Comparison of ENCODE assay signal across 8 cellular contexts in the genomic region with DNA sequence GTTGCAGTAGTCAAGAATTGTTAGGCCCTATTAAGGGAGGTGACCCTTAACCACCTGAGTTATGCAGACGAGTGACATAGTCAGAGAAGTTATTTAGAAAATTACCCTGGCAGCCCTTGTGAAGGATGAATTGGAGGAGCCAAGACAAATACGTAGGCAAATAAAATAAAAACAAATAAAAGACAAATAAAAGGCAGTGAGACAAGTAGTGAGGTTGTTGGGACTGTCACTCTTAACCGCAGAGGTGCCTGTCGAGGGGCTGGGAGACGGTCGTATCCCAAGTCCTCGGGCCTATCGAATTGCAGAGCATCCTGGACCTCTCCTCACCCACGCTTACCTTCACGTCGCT. TPM values are rescaled to one million over a fixed set of nuclear protein-coding genes. Genes with fewer than 3 reads are reported as not detected.
DNase-seq lines count a peak whose midpoint lies in the region; ATAC-seq, FAIRE-seq and TF ChIP-seq lines count a peak whose summit lies in the region.

No MANE protein-coding gene starts in this region.

- no peak overlapping the region for H3K27ac ChIP-seq in AG04450 (ENCODE audit: low read depth, low read length)
- peak overlapping the region; percentile 76 for H3K27ac ChIP-seq in naive thymus-derived CD4-positive, alpha-beta T cell (ENCODE audit: low read depth, low read length)

- no peak overlapping the region for H3K27ac Mint-ChIP-seq in dendritic cell treated with granulocyte-macrophage colony-stimulating factor and Interleukin-4, amounts not matched to agents 40 ng/mL and 50 ng/mL, for 4 days
- peak overlapping the region; percentile 87 to 98 (median 96) for H3K27ac Mint-ChIP-seq in naive thymus-derived CD4-positive, alpha-beta T cell

- no peaks in the 10 kb centered on the region for H3K36me3 Mint-ChIP-seq in dendritic cell treated with granulocyte-macrophage colony-stimulating factor and Interleukin-4, amounts not matched to agents 40 ng/mL and 50 ng/mL, for 4 days (ENCODE audit: low read depth)
- peaks cover 3 to 12% (median 9%) of the 10 kb centered on the region in 5 donors for H3K36me3 Mint-ChIP-seq in naive thymus-derived CD4-positive, alpha-beta T cell

- peaks cover 6% of the 10 kb centered on the region for H3K4me1 Mint-ChIP-seq in dendritic cell treated with granulocyte-macrophage colony-stimulating factor and Interleukin-4, amounts not matched to agents 40 ng/mL and 50 ng/mL, for 4 days (ENCODE audit: low read depth)
- H3K4me1 Mint-ChIP-seq in naive thymus-derived CD4-positive, alpha-beta T cell, result peaks cover 8 to 65% (median 54%) of the 10 kb centered on the region in 7 donors

- no peaks in the 10 kb centered on the region for H3K4me1 ChIP-seq in naive thymus-derived CD4-positive, alpha-beta T cell (ENCODE audit: control insufficient read depth in 2 of 2, insufficient read depth in 2 of 2, low read length in 2 of 2)

- ATAC-seq in HG03378 (IDR thresholded peaks at IDR 0.05; ENCODE audit: unreplicated experiment) (peak; percentile 4), GM18519 (IDR thresholded peaks at IDR 0.05; ENCODE audit: low FRiP score, unreplicated experiment) (no peak)
- no peak for ATAC-seq in naive thymus-derived CD4-positive, alpha-beta T cell

- TF ChIP-seq CTCF in AG04450 (IDR thresholded peaks at IDR 0.05; ENCODE audit: low read depth, low read length) (no peak), D721Med (IDR thresholded peaks at IDR 0.05; ENCODE audit: insufficient read depth, missing control alignments) (no peak)

- H3K36me3 ChIP-seq in naive thymus-derived CD4-positive, alpha-beta T cell (ENCODE audit: control insufficient read depth in 2 of 3, insufficient read depth in 3 of 3, low read length in 3 of 3), result no peaks in the 10 kb centered on the region

- no peak for FAIRE-seq in D721Med (lab: Jason Lieb, UNC)

- H3K27me3 ChIP-seq in AG04450 (ENCODE audit: control insufficient read depth, insufficient read depth, low read length), result no peaks in the 10 kb centered on the region
- no peaks in the 10 kb centered on the region for H3K27me3 ChIP-seq in naive thymus-derived CD4-positive, alpha-beta T cell (ENCODE audit: control insufficient read depth in 2 of 2, insufficient read depth in 2 of 2, low read length in 2 of 2)

- H3K4me3 Mint-ChIP-seq in dendritic cell treated with granulocyte-macrophage colony-stimulating factor and Interleukin-4, amounts not matched to agents 40 ng/mL and 50 ng/mL, for 4 days, result peak overlapping the region; percentile 63
- H3K4me3 Mint-ChIP-seq in naive thymus-derived CD4-positive, alpha-beta T cell, result peak overlapping the region; percentile 87 to 98 (median 94)

- CTCF ChIA-PET in AG04450 (lab: Charles Lee), result interaction anchor here (0.6 to 1.2 kb wide), 4 partner anchors 12 to 1302 kb away, joined by 3 to 4 read pairs (median 3); no protein-coding TSS in a partner anchor
- CTCF ChIA-PET in naive thymus-derived CD4-positive, alpha-beta T cell (lab: Charles Lee), result interaction anchor here (0.7 to 1.3 kb wide), 4 partner anchors 9 to 1695 kb away, joined by 3 to 6 read pairs (median 4); no protein-coding TSS in a partner anchor

- H3K9me3 ChIP-seq in AG04450 (ENCODE audit: control insufficient read depth, insufficient read depth, low read length), result no peaks in the 10 kb centered on the region
- no peaks in the 10 kb centered on the region for H3K9me3 ChIP-seq in naive thymus-derived CD4-positive, alpha-beta T cell (ENCODE audit: control insufficient read depth in 2 of 3, low read length in 3 of 3)

- intact Hi-C loops in dendritic cell treated with granulocyte-macrophage colony-stimulating factor and Interleukin-4, amounts not matched to agents 40 ng/mL and 50 ng/mL, for 4 days (cut with micrococcal nuclease), result no loop called here
- intact Hi-C loops in naive thymus-derived CD4-positive, alpha-beta T cell (cut with micrococcal nuclease), result loop anchor here (1.0 to 10.0 kb wide), 10 partner anchors 58 to 1679 kb away; a partner anchor contains a TSS

- POLR2A ChIA-PET in AG04450 (lab: Yijun Ruan, JAX), result interaction anchor here (0.7 kb wide), 1 partner anchor 58 kb away, joined by 3 read pairs; a partner anchor contains a TSS
- POLR2A ChIA-PET in naive thymus-derived CD4-positive, alpha-beta T cell (lab: Charles Lee), result interaction anchor here (0.6 to 3.0 kb wide), 6 partner anchors 58 to 499 kb away, joined by 3 to 25 read pairs (median 3); a partner anchor contains a TSS

- no peaks in the 10 kb centered on the region for H3K9me3 Mint-ChIP-seq in dendritic cell treated with granulocyte-macrophage colony-stimulating factor and Interleukin-4, amounts not matched to agents 40 ng/mL and 50 ng/mL, for 4 days
- H3K9me3 Mint-ChIP-seq in naive thymus-derived CD4-positive, alpha-beta T cell, result peaks cover 0 to 12% (median 0%) of the 10 kb centered on the region in 11 donors

- no peak for DNase-seq in AG04450 (ENCODE audit: low read depth, low spot score)
- no peak for DNase-seq in naive thymus-derived CD4-positive, alpha-beta T cell
- DNase-seq in NCI-H526 (lab: John Stamatoyannopoulos, UW), result no peak
- DNase-seq in D721Med (ENCODE audit: insufficient read length, low spot score), result no peak
- DNase-seq in NCI-H524 (lab: John Stamatoyannopoulos, UW), result no peak

- H3K27me3 Mint-ChIP-seq in dendritic cell treated with granulocyte-macrophage colony-stimulating factor and Interleukin-4, amounts not matched to agents 40 ng/mL and 50 ng/mL, for 4 days, result peaks cover 3% of the 10 kb centered on the region
- no peaks in the 10 kb centered on the region for H3K27me3 Mint-ChIP-seq in naive thymus-derived CD4-positive, alpha-beta T cell

- peak overlapping the region; percentile 63 for H3K4me3 ChIP-seq in AG04450 (ENCODE audit: low read depth, low read length)
- H3K4me3 ChIP-seq in naive thymus-derived CD4-positive, alpha-beta T cell (ENCODE audit: low read length), result peak overlapping the region; percentile 78

RNA-seq across cellular contexts. Expression of a gene that starts 0.4 kb away (rescaled TPM):
- 0.65 and 0.79 TPM in 2 replicates for polyA plus RNA-seq in AG04450 (2011; rRNA removed)
- polyA minus RNA-seq in AG04450 (2011; rRNA and poly(A)+ RNA removed), result 0.60 and 1.2 TPM in 2 replicates
- 10 to 100 TPM in 1 of 5 experiments, 1 to 10 TPM in 4; 2.0 to 10.1 (median 2.7) TPM for total RNA-seq in naive thymus-derived CD4-positive, alpha-beta T cell
- polyA plus RNA-seq in naive thymus-derived CD4-positive, alpha-beta T cell, result 1 to 10 TPM in 1 of 2 donors, under 1 TPM in 1; 0.40 to 2.4 TPM

RNA-seq across cellular contexts. Expression of a gene that starts 58.0 kb away (rescaled TPM):
- 25.0 and 27.5 TPM in 2 replicates for polyA plus RNA-seq in AG04450 (2011; rRNA removed)
- polyA minus RNA-seq in AG04450 (2011; rRNA and poly(A)+ RNA removed), result 8.6 and 11.3 TPM in 2 replicates
- total RNA-seq in naive thymus-derived CD4-positive, alpha-beta T cell, result 10 to 100 TPM; 11.5 to 22.9 (median 12.9) TPM
- polyA plus RNA-seq in naive thymus-derived CD4-positive, alpha-beta T cell, result 10 to 100 TPM; 18.3 to 19.4 TPM
